In genomic region chr10:50469778-50470193, GRCh38 we compare ENCODE assay signal across 1 cellular context.
TF ChIP-seq lines count a peak whose summit lies in the region.

No MANE protein-coding gene starts in this region.

TF ChIP-seq in IMR-90, 13 proteins besides CTCF, POLR2A, EP300 and RAD21 (continued from another document):
- TF ChIP-seq, protein P1, sequence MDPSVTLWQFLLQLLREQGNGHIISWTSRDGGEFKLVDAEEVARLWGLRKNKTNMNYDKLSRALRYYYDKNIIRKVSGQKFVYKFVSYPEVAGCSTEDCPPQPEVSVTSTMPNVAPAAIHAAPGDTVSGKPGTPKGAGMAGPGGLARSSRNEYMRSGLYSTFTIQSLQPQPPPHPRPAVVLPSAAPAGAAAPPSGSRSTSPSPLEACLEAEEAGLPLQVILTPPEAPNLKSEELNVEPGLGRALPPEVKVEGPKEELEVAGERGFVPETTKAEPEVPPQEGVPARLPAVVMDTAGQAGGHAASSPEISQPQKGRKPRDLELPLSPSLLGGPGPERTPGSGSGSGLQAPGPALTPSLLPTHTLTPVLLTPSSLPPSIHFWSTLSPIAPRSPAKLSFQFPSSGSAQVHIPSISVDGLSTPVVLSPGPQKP (IDR thresholded peaks at IDR 0.05; ENCODE audit: borderline replicate concordance, low read depth, low read length) = no peak
- no peak for TF ChIP-seq MXI1 (IDR thresholded peaks at IDR 0.05; ENCODE audit: borderline replicate concordance, low read depth, low read length)
